In the genomic region with DNA sequence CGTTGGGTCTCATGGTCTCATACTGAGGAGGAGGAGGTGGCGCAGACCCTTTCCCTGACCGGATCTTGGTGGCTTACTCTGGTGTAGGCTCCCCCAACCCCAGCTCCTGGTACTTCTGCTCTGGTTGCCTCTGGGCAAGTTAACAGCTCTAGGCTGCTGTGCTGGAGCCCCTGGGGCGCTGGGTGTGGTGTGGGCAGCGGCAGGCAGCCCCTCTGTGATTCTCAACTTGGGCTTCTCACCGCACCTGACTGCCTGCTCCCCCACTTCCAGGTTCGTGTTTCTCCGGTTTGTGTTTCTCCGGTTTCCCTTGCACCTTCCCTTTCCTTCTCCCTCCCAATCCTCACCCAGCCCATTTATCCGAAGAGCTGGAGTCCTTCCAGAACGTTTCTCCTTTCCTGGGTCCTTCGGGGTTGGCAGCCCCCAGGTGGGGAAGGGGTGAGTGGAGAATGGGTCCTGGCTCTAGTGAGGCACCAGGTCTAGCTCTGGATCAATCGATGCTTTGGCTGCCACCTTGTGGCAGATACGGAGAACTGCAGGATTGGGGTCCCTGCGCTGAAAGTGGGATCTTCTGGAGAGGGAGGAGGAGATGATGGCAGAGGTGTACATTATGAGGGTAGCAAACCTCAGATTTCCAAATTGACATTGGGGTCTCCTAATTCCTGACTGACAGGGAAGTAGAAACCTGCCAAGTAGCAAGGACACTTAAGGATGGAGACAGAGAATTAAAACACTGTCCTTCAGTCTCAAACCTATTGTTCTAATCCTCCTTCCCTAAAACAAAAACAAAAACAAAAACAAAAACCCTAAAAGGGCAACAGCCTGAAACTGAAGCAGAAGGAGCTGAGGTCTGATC, we compare ENCODE assay signal across 1 cellular context.
TF ChIP-seq lines count a peak whose summit lies in the region.

No MANE protein-coding gene starts in this region.

TF ChIP-seq in HCT116, 20 proteins besides CTCF, POLR2A, EP300 and RAD21 (continued from another document):
- TF ChIP-seq, protein P1, sequence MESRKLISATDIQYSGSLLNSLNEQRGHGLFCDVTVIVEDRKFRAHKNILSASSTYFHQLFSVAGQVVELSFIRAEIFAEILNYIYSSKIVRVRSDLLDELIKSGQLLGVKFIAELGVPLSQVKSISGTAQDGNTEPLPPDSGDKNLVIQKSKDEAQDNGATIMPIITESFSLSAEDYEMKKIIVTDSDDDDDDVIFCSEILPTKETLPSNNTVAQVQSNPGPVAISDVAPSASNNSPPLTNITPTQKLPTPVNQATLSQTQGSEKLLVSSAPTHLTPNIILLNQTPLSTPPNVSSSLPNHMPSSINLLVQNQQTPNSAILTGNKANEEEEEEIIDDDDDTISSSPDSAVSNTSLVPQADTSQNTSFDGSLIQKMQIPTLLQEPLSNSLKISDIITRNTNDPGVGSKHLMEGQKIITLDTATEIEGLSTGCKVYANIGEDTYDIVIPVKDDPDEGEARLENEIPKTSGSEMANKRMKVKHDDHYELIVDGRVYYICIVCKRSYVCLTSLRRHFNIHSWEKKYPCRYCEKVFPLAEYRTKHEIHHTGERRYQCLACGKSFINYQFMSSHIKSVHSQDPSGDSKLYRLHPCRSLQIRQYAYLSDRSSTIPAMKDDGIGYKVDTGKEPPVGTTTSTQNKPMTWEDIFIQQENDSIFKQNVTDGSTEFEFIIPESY (IDR thresholded peaks at IDR 0.05; ENCODE audit: extremely low read depth, insufficient replicate concordance, low read length), result no peak
- TF ChIP-seq, protein P2, sequence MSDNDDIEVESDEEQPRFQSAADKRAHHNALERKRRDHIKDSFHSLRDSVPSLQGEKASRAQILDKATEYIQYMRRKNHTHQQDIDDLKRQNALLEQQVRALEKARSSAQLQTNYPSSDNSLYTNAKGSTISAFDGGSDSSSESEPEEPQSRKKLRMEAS (IDR thresholded peaks at IDR 0.05), result no peak
- TF ChIP-seq SIN3A (IDR thresholded peaks at IDR 0.05; ENCODE audit: low read depth) (no peak), EZH2phosphoT487 (IDR thresholded peaks at IDR 0.05; ENCODE audit: borderline replicate concordance) (no peak), ATF3 (IDR thresholded peaks at IDR 0.05) (no peak), POLR2AphosphoS5 (IDR thresholded peaks at IDR 0.05; ENCODE audit: low read depth, low read length) (no peak)
